In the genomic region with DNA sequence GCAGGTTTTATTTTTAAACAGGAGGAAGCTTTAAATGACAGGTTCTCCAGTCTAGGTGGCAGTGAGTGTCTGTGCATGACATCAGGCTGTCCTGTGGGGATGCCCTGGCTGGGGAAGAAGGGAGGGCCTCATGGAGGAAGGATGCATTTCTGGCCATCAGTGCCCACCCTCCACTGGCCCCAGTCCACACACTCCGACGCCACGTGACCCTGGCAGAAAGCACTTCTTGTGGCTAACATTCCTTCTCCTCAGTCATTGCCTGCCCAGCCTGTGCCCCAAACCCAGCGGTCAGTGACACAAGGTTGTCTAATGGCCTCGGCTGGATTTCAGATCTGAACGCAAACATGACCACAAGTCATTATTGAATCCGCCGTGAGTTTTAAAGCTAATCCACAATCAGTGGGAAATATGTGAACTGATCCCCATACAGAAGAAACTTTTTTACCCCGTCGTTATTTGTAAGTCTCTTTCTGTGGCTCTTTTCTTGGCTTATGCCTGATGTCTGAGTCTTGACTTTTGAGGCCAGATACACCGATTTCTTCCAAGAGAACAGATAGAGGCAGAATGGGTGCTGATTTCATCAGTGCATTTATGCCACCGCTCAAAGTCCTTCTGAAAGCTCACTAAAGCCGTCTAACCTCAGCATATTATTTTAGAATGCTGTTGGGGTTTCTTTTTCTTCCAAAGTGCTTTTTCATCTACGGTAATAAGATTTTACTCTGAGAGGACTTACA, we compare ENCODE assay signal across 9 cellular contexts. TPM values are rescaled to one million over a fixed set of nuclear protein-coding genes. Genes with fewer than 3 reads are reported as not detected.
A peak's percentile ranks its signal among the peaks of the same experiment; 100 is the strongest.
DNase-seq lines count a peak whose midpoint lies in the region; ATAC-seq and TF ChIP-seq lines count a peak whose summit lies in the region.
"Had no signal": no experiment of that assay in that cellular context is flagged by ENCODE, and none has a peak within 500 bp of the region (broad histone marks: within the 10 kb centered on the region; RNA-seq: fewer than 3 reads in every experiment).

No MANE protein-coding gene starts in this region.

- no peak for TF ChIP-seq CTCF in nephron progenitor cell (IDR thresholded peaks at IDR 0.05)

- peaks cover 58% of the 10 kb centered on the region for H3K4me1 Mint-ChIP-seq in nephron progenitor cell

- no peaks in the 10 kb centered on the region for H3K36me3 Mint-ChIP-seq in nephron progenitor cell (ENCODE audit: low read depth)

- H3K27ac Mint-ChIP-seq in nephron progenitor cell, result peak overlapping the region; percentile 63

- DNase-seq in Right ventricle myocardium inferior (ENCODE audit: missing footprints) (no peak), left ventricle myocardium superior (no peak), fibroblast of gingiva (ENCODE audit: low read depth) (peak; percentile 49), nephron progenitor cell (no peak), DMS53 treated with DMSO at 0.1 percent for 48 hours (lab: John Stamatoyannopoulos, UW; ENCODE audit: unreplicated experiment) (no peak), H7 (no peak)
- DNase-seq in activated CD8-positive, alpha-beta memory T cell treated with anti-CD3 and anti-CD28 coated beads, Interleukin-2, amount 50 U/mL, for 48 hours, result no peak
- DNase-seq: mesendoderm had no signal

- H3K27me3 Mint-ChIP-seq in nephron progenitor cell (ENCODE audit: low read depth, poor library complexity), result peaks cover 31% of the 10 kb centered on the region

- H3K9me3 Mint-ChIP-seq in nephron progenitor cell, result peaks cover 10% of the 10 kb centered on the region

- H3K36me3 ChIP-seq in H7 (replicated peaks; ENCODE audit: control insufficient read depth, insufficient read depth, low read length), result no peaks in the 10 kb centered on the region; the same call in none of the 2 replicates

- intact Hi-C loops in Right ventricle myocardium inferior (cut with DNase I), result no loop called here
- intact Hi-C loops in left ventricle myocardium superior (cut with micrococcal nuclease), result no loop called here

- no peak overlapping the region for H3K4me3 ChIP-seq in H7 (ENCODE audit: insufficient read depth, low read depth, low read length)

- ATAC-seq in Right ventricle myocardium inferior (peak; percentile 10), left ventricle myocardium superior (no peak), HG03520 (IDR thresholded peaks at IDR 0.05; ENCODE audit: unreplicated experiment) (no peak)

- no peak overlapping the region for H3K4me3 Mint-ChIP-seq in nephron progenitor cell

- no peaks in the 10 kb centered on the region for H3K27me3 ChIP-seq in H7 (ENCODE audit: control insufficient read depth, insufficient read depth, low read length)

RNA-seq across cellular contexts. Expression of a gene that starts 17.3 kb away (rescaled TPM):
- total RNA-seq in Right ventricle myocardium inferior (2.7 TPM), left ventricle myocardium superior (2.3 TPM)
- total RNA-seq in H7 (2014; rRNA removed; shearing (Covaris generic)), result 3.3 and 6.6 TPM in 2 replicates

RNA-seq across cellular contexts. Expression of a gene that starts 22.2 kb away (rescaled TPM):
- total RNA-seq in Right ventricle myocardium inferior (3.7 TPM), left ventricle myocardium superior (6.8 TPM)
- 25.6 and 25.9 TPM in 2 replicates for total RNA-seq in H7 (2014; rRNA removed; shearing (Covaris generic))
